Comparison of ENCODE assay signal across 25 cellular contexts in genomic region chr12:127150479-127150878, GRCh38.
DNase-seq lines count a peak whose midpoint lies in the region; ATAC-seq, FAIRE-seq and TF ChIP-seq lines count a peak whose summit lies in the region.
"Had no signal": no experiment of that assay in that cellular context is flagged by ENCODE, and none has a peak within 500 bp of the region (broad histone marks: within the 10 kb centered on the region; RNA-seq: fewer than 3 reads in every experiment).

No MANE protein-coding gene starts in this region.

- TF ChIP-seq CTCF in GM12878 (IDR thresholded peaks at IDR 0.05 in 2 of 3, conservative IDR thresholded peaks at IDR 0.05 in 1 of 3; ENCODE audit: control insufficient read depth in 2 of 3, extremely low read depth in 1 of 3, insufficient read depth in 1 of 3, low read depth in 3 of 3, low read length in 3 of 3): no peak
- TF ChIP-seq CTCF in nephron (IDR thresholded peaks at IDR 0.05; ENCODE audit: unreplicated experiment in 3 of 3): no peak

- RAD21 ChIA-PET in GM12878 (lab: Charles Lee; ENCODE audit: unreplicated experiment): interaction anchor here (1.0 kb wide), 1 partner anchor 527 kb away, joined by 3 read pairs; no protein-coding TSS in a partner anchor

- H3K9ac ChIP-seq in GM12878 (ENCODE audit: control insufficient read depth, insufficient read depth, low read length): no peak overlapping the region

- peaks cover 2% of the 10 kb centered on the region; the same call in 1 of the 3 replicates for H3K9me3 ChIP-seq in GM12878 (replicated peaks; ENCODE audit: control insufficient read depth, insufficient read depth, low read length)
- no peaks in the 10 kb centered on the region for H3K9me3 ChIP-seq in small intestine (ENCODE audit: control insufficient read depth, low read depth)

- TF ChIP-seq EP300 in GM12878 (IDR thresholded peaks at IDR 0.05; ENCODE audit: borderline replicate concordance in 1 of 2, control insufficient read depth in 1 of 2, low read depth in 2 of 2, low read length in 2 of 2): no peak

- no peaks in the 10 kb centered on the region for H3K36me3 ChIP-seq in GM12878 (ENCODE audit: control insufficient read depth in 2 of 2, insufficient read depth in 2 of 2, low read length in 1 of 2)
- H3K36me3 ChIP-seq in small intestine (ENCODE audit: control insufficient read depth in 2 of 2, insufficient read depth in 2 of 2, low read length in 2 of 2): no peaks in the 10 kb centered on the region
- H3K36me3 ChIP-seq: MG63 had no signal

- no peaks in the 10 kb centered on the region for H3K27me3 ChIP-seq in GM12878 (replicated peaks in 1 of 2; ENCODE audit: control insufficient read depth in 2 of 2, insufficient read depth in 2 of 2, low read length in 1 of 2)
- no peaks in the 10 kb centered on the region for H3K27me3 ChIP-seq in small intestine (ENCODE audit: control insufficient read depth in 2 of 2, insufficient read depth in 2 of 2, low read length in 2 of 2)
- H3K27me3 ChIP-seq: MG63 had no signal

- H3K4me1 Mint-ChIP-seq in nephron: peaks cover 41% of the 10 kb centered on the region
- H3K4me1 Mint-ChIP-seq in activated naive CD8-positive, alpha-beta T cell treated with anti-CD3 and anti-CD28 coated beads, Interleukin-2, amount 50 U/mL, for 24 hours: peaks cover 6% of the 10 kb centered on the region

- ATAC-seq in GM18519 (IDR thresholded peaks at IDR 0.05; ENCODE audit: low FRiP score, unreplicated experiment) (peak; percentile 30), HG02852 (IDR thresholded peaks at IDR 0.05; ENCODE audit: unreplicated experiment) (peak; percentile 17), GM12878 (no peak), HG02973 (IDR thresholded peaks at IDR 0.05; ENCODE audit: unreplicated experiment) (no peak)
- no peak for ATAC-seq in activated naive CD8-positive, alpha-beta T cell treated with anti-CD3 and anti-CD28 coated beads, Interleukin-2, amount 50 U/mL, for 24 hours
- ATAC-seq: activated CD4-positive, CD25-positive, alpha-beta regulatory T cell treated with anti-CD3 and anti-CD28 coated beads, Interleukin-2, amount 50 U/mL, for 24 hours had no signal

- WGBS in GM12878 (ENCODE audit: insufficient coverage, insufficient replicate concordance, low lambda C conversion rate, missing lambda C conversion rate): 56% methylated on average over 4 of the region's 4 CpGs
- 65 to 77% (median 71%) methylated on average over 4 of the region's 4 CpGs for WGBS in small intestine, 3 donors

- H3K27ac ChIP-seq in GM12878 (ENCODE audit: control insufficient read depth, insufficient read depth): peak overlapping the region; percentile 58
- no peak overlapping the region for H3K27ac ChIP-seq in small intestine (ENCODE audit: low read depth in 1 of 2, low read length in 1 of 2)

- POLR2A ChIA-PET in GM12878 (lab: Charles Lee): no interaction called here

- in situ Hi-C loops in GM12878 (cut with MboI): no loop called here

- intact Hi-C loops in GM12878 (cut with micrococcal nuclease; ENCODE audit: unreplicated experiment): no loop called here

- no peak for TF ChIP-seq RAD21 in GM12878 (IDR thresholded peaks at IDR 0.05; ENCODE audit: insufficient read depth, low read depth, low read length)

- H3K27me3 Mint-ChIP-seq in nephron (ENCODE audit: low read depth): no peaks in the 10 kb centered on the region
- H3K27me3 Mint-ChIP-seq in activated naive CD8-positive, alpha-beta T cell treated with anti-CD3 and anti-CD28 coated beads, Interleukin-2, amount 50 U/mL, for 24 hours: no peaks in the 10 kb centered on the region
- H3K27me3 Mint-ChIP-seq: central memory CD8-positive, alpha-beta T cell had no signal

- H3K4me3 ChIP-seq in GM12878 (no peak overlapping the region), small intestine (ENCODE audit: low read depth in 1 of 2, low read length in 2 of 2) (no peak overlapping the region)
- H3K4me3 ChIP-seq: MG63, skin epidermis had no signal

- no TSS peak for BruUV-seq in GM12878 (replicated peaks; lab: Mats Ljungman, UMichigan)

- no peak for DNase-seq in GM12878 (ENCODE audit: low read depth, low spot score)
- DNase-seq in activated naive CD8-positive, alpha-beta T cell treated with anti-CD3 and anti-CD28 coated beads, Interleukin-2, amount 50 U/mL, for 24 hours: no peak
- DNase-seq in small intestine: no peak
- DNase-seq in DMS79 (lab: John Stamatoyannopoulos, UW): no peak
- DNase-seq: activated naive CD4-positive, alpha-beta T cell treated with Interleukin-2 at 50 U/mL for 16 hours; activated T-cell treated with anti-CD3 and anti-CD28 coated beads, Interleukin-2, amount 50 U/mL, for 24 hours; aorta; CD4-positive, CD25-positive, alpha-beta regulatory T cell; DMS 273 treated with DMSO at 0.1 percent for 48 hours; GF-D8; kidney glomerular epithelial cell; mammary epithelial cell; MG63; naive B cell; NCI-H146; NCI-H2171; NCI-H524 treated with DMSO at 0.1 percent for 48 hours; stimulated activated naive CD4-positive, alpha-beta T cell treated with Interleukin-2 at 50 U/mL for 16 hours had no signal

- H3K79me2 ChIP-seq in GM12878 (ENCODE audit: control insufficient read depth, insufficient read depth, low read length): no peaks in the 10 kb centered on the region

- CTCF ChIA-PET in GM12878 (lab: Yijun Ruan, JAX): interaction anchor here (0.9 to 2.8 kb wide), 4 partner anchors 41 to 232 kb away, joined by 3 to 10 read pairs (median 3); no protein-coding TSS in a partner anchor

- no peaks in the 10 kb centered on the region for H3K9me3 Mint-ChIP-seq in nephron
- H3K9me3 Mint-ChIP-seq in activated naive CD8-positive, alpha-beta T cell treated with anti-CD3 and anti-CD28 coated beads, Interleukin-2, amount 50 U/mL, for 24 hours: no peaks in the 10 kb centered on the region
- H3K9me3 Mint-ChIP-seq: central memory CD8-positive, alpha-beta T cell had no signal

- H3K4me3 Mint-ChIP-seq in nephron: no peak overlapping the region
- H3K4me3 Mint-ChIP-seq in activated naive CD8-positive, alpha-beta T cell treated with anti-CD3 and anti-CD28 coated beads, Interleukin-2, amount 50 U/mL, for 24 hours: no peak overlapping the region
- H3K4me3 Mint-ChIP-seq: activated T-cell treated with anti-CD3 and anti-CD28 coated beads, Interleukin-2, amount 50 U/mL, for 24 hours; CD4-positive, CD25-positive, alpha-beta regulatory T cell; central memory CD8-positive, alpha-beta T cell; naive B cell had no signal

- no peaks in the 10 kb centered on the region for H3K36me3 Mint-ChIP-seq in nephron (ENCODE audit: low read depth)
- H3K36me3 Mint-ChIP-seq in activated naive CD8-positive, alpha-beta T cell treated with anti-CD3 and anti-CD28 coated beads, Interleukin-2, amount 50 U/mL, for 24 hours (ENCODE audit: low read depth): no peaks in the 10 kb centered on the region
- H3K36me3 Mint-ChIP-seq: CD4-positive, CD25-positive, alpha-beta regulatory T cell; naive B cell had no signal

- 0 out of 2 replicates have a peak overlapping the region, but pooled peaks have one; percentile 17 for H3K4me2 ChIP-seq in GM12878 (ENCODE audit: control insufficient read depth, insufficient read depth)

- FAIRE-seq in GM12878 (lab: Jason Lieb, UNC) (no peak), small intestine (lab: Jason Lieb, UNC) (no peak)

- H4K20me1 ChIP-seq in GM12878 (ENCODE audit: control insufficient read depth, insufficient read depth): no peaks in the 10 kb centered on the region

- SMC1A ChIA-PET in GM12878 (lab: Charles Lee; ENCODE audit: uncharacterized antibody, unreplicated experiment): interaction anchor here (0.9 to 1.2 kb wide), 3 partner anchors 12 to 42 kb away, joined by 3 to 4 read pairs (median 3); no protein-coding TSS in a partner anchor

- H2AFZ ChIP-seq in GM12878 (ENCODE audit: control insufficient read depth, low read depth, low read length): no peak overlapping the region

- peak overlapping the region; percentile 46 to 76 (median 61) for H3K27ac Mint-ChIP-seq in nephron
- no peak overlapping the region for H3K27ac Mint-ChIP-seq in activated naive CD8-positive, alpha-beta T cell treated with anti-CD3 and anti-CD28 coated beads, Interleukin-2, amount 50 U/mL, for 24 hours
- H3K27ac Mint-ChIP-seq: activated T-cell treated with anti-CD3 and anti-CD28 coated beads, Interleukin-2, amount 50 U/mL, for 24 hours; CD4-positive, CD25-positive, alpha-beta regulatory T cell; naive B cell had no signal

- H3K4me1 ChIP-seq in GM12878 (ENCODE audit: control insufficient read depth, insufficient read depth, low read length): no peaks in the 10 kb centered on the region; the same call in 1 of the 2 replicates
- H3K4me1 ChIP-seq in small intestine (ENCODE audit: control insufficient read depth in 2 of 2, insufficient read depth in 1 of 2, low read depth in 1 of 2, low read length in 1 of 2): no peaks in the 10 kb centered on the region

- no peak for TF ChIP-seq POLR2A in GM12878 (IDR thresholded peaks at IDR 0.05; ENCODE audit: low read depth, low read length)

TF ChIP-seq in GM12878, 131 proteins besides CTCF, POLR2A, EP300 and RAD21:
- TF ChIP-seq RUNX3 (IDR thresholded peaks at IDR 0.05; ENCODE audit: low read length): 0 out of 2 replicates have a peak, but pooled peaks have one; percentile 9
- TF ChIP-seq NR2C2 (IDR thresholded peaks at IDR 0.05; ENCODE audit: borderline replicate concordance, control insufficient read depth, insufficient read length, low read depth): no peak

Comparison
In these comparisons a context has a peak if more than half of its experiments do, and no peak if none do; other contexts are left out.
1. ATAC-seq: peak in GM18519 (single experiment) and HG02852 (single experiment); none in GM12878 (single experiment), activated naive CD8-positive, alpha-beta T cell treated with anti-CD3 and anti-CD28 coated beads, Interleukin-2, amount 50 U/mL, for 24 hours (single experiment) and HG02973 (single experiment).